Comparison of ENCODE assay signal across 2 cellular contexts in genomic region chr1:107963009-107963408, GRCh38.
TF ChIP-seq lines count a peak whose summit lies in the region.

No MANE protein-coding gene starts in this region.

TF ChIP-seq in liver, 16 proteins besides CTCF, POLR2A, EP300 and RAD21 (continued from another document):
- no peak for TF ChIP-seq ZBTB33 (IDR thresholded peaks at IDR 0.05)
- no peak for TF ChIP-seq REST (IDR thresholded peaks at IDR 0.05)
- no peak for TF ChIP-seq HNF4G (IDR thresholded peaks at IDR 0.05)
- no peak for TF ChIP-seq SP1 (IDR thresholded peaks at IDR 0.05)
- TF ChIP-seq MAX (IDR thresholded peaks at IDR 0.05), result no peak
- no peak for TF ChIP-seq ATF3 (IDR thresholded peaks at IDR 0.05)
- TF ChIP-seq FOXA1 (IDR thresholded peaks at IDR 0.05), result no peak
- TF ChIP-seq TAF1 (conservative IDR thresholded peaks at IDR 0.05), result no peak
- TF ChIP-seq JUND (IDR thresholded peaks at IDR 0.05), result no peak
- no peak for TF ChIP-seq FOXA2 (IDR thresholded peaks at IDR 0.05)
- TF ChIP-seq EGR1 (IDR thresholded peaks at IDR 0.05; ENCODE audit: low read depth in 2 of 2), result no peak
- TF ChIP-seq YY1 (IDR thresholded peaks at IDR 0.05), result no peak
- TF ChIP-seq NR2F2 (IDR thresholded peaks at IDR 0.05), result no peak
- no peak for TF ChIP-seq RXRA (IDR thresholded peaks at IDR 0.05)
- TF ChIP-seq GABPA (IDR thresholded peaks at IDR 0.05 in 1 of 2, conservative IDR thresholded peaks at IDR 0.05 in 1 of 2), result no peak

TF ChIP-seq in HepG2, 621 proteins besides CTCF, POLR2A, EP300 and RAD21 (continued from another document):
- TF ChIP-seq ZNF512B (CRISPR knock-in tag; IDR thresholded peaks at IDR 0.05; ENCODE audit: borderline replicate concordance), result no peak
- TF ChIP-seq ZNF549 (CRISPR knock-in tag; IDR thresholded peaks at IDR 0.05), result no peak
- TF ChIP-seq PBX3 (CRISPR knock-in tag; IDR thresholded peaks at IDR 0.05; ENCODE audit: borderline replicate concordance), result no peak
- no peak for TF ChIP-seq SETDB1 (CRISPR knock-in tag; IDR thresholded peaks at IDR 0.05; ENCODE audit: borderline replicate concordance)
- no peak for TF ChIP-seq YEATS4 (CRISPR knock-in tag; IDR thresholded peaks at IDR 0.05; ENCODE audit: borderline replicate concordance)
- TF ChIP-seq CREBL2 (CRISPR knock-in tag; IDR thresholded peaks at IDR 0.05; ENCODE audit: borderline replicate concordance), result no peak
- no peak for TF ChIP-seq MED8 (CRISPR knock-in tag; IDR thresholded peaks at IDR 0.05; ENCODE audit: insufficient replicate concordance)
- TF ChIP-seq CHD4 (IDR thresholded peaks at IDR 0.05; ENCODE audit: borderline replicate concordance, low read length), result no peak
- no peak for TF ChIP-seq BORCS8-MEF2B (CRISPR knock-in tag; IDR thresholded peaks at IDR 0.05)
- TF ChIP-seq SMARCC2 (IDR thresholded peaks at IDR 0.05), result no peak
- TF ChIP-seq ZKSCAN5 (CRISPR knock-in tag; IDR thresholded peaks at IDR 0.05), result no peak
- no peak for TF ChIP-seq ZNF776 (CRISPR knock-in tag; IDR thresholded peaks at IDR 0.05)
- TF ChIP-seq SKI (IDR thresholded peaks at IDR 0.05; ENCODE audit: partially characterized antibody), result no peak
- no peak for TF ChIP-seq GRHL1 (CRISPR knock-in tag; conservative IDR thresholded peaks at IDR 0.05)
- TF ChIP-seq NR1H2 (CRISPR knock-in tag; IDR thresholded peaks at IDR 0.05; ENCODE audit: borderline replicate concordance, low read depth), result no peak
- TF ChIP-seq ZNF770 (CRISPR knock-in tag; IDR thresholded peaks at IDR 0.05), result no peak
